ENCODE assay signal across 17 cellular contexts in genomic region chr6:20210158-20210557, GRCh38. TPM values are rescaled to one million over a fixed set of nuclear protein-coding genes. Genes with fewer than 3 reads are reported as not detected.
DNase-seq lines count a peak whose midpoint lies in the region; ATAC-seq, FAIRE-seq and TF ChIP-seq lines count a peak whose summit lies in the region.
"Had no signal": no experiment of that assay in that cellular context is flagged by ENCODE, and none has a peak within 500 bp of the region (broad histone marks: within the 10 kb centered on the region; RNA-seq: fewer than 3 reads in every experiment).

No MANE protein-coding gene starts in this region.

- ATAC-seq in CD8-positive, alpha-beta T cell: no peak
- no peak for ATAC-seq in effector memory CD8-positive, alpha-beta T cell (replicated peaks)
- no peak for ATAC-seq in GM19455 (IDR thresholded peaks at IDR 0.05; ENCODE audit: unreplicated experiment)

- H4K8ac ChIP-seq in H9 (replicated peaks; ENCODE audit: insufficient read length, low read depth, low read length): no peak overlapping the region

- no peaks in the 10 kb centered on the region for H4K20me1 ChIP-seq in H9 (ENCODE audit: control insufficient read depth, insufficient read depth, insufficient read length)

- no peaks in the 10 kb centered on the region for H3K27me3 ChIP-seq in CD8-positive, alpha-beta T cell (ENCODE audit: insufficient read depth, low read length)
- H3K27me3 ChIP-seq in H9 (ENCODE audit: insufficient read depth, low read length) (no peaks in the 10 kb centered on the region), small intestine (ENCODE audit: control insufficient read depth in 2 of 2, insufficient read depth in 2 of 2, low read length in 2 of 2) (no peaks in the 10 kb centered on the region)

- TF ChIP-seq CTCF in CD8-positive, alpha-beta T cell (IDR thresholded peaks at IDR 0.05): no peak
- no peak for TF ChIP-seq CTCF in H9 (conservative IDR thresholded peaks at IDR 0.05)

- CTCF ChIA-PET in CD8-positive, alpha-beta T cell (lab: Charles Lee): no interaction called here

- H3K79me1 ChIP-seq in H9 (ENCODE audit: insufficient read depth, low read depth, low read length, poor library complexity, severe bottlenecking): no peaks in the 10 kb centered on the region

- H3K23me2 ChIP-seq in H9 (ENCODE audit: insufficient read length, low read depth, low read length, poor library complexity, severe bottlenecking): peaks cover 18% of the 10 kb centered on the region

- H2BK5ac ChIP-seq in H9 (ENCODE audit: insufficient read length, low read length): no peak overlapping the region

- H3K27ac ChIP-seq in CD8-positive, alpha-beta T cell (ENCODE audit: low read depth, low read length): no peak overlapping the region
- H3K27ac ChIP-seq in H9 (ENCODE audit: insufficient read length, low read depth, low read length): no peak overlapping the region
- peak overlapping the region; percentile 5 to 47 for H3K27ac ChIP-seq in small intestine (ENCODE audit: low read depth in 1 of 2, low read length in 1 of 2)

- peaks cover 5% of the 10 kb centered on the region for H3K36me3 Mint-ChIP-seq in CD8-positive, alpha-beta T cell
- H3K36me3 Mint-ChIP-seq in H9 (ENCODE audit: insufficient read depth in 1 of 3, low read depth in 3 of 3): no peaks in the 10 kb centered on the region
- peaks cover 8% of the 10 kb centered on the region for H3K36me3 Mint-ChIP-seq in effector memory CD8-positive, alpha-beta T cell (ENCODE audit: insufficient read depth)

- H3K9me3 ChIP-seq in CD8-positive, alpha-beta T cell (ENCODE audit: low read length): no peaks in the 10 kb centered on the region
- H3K9me3 ChIP-seq in H9 (ENCODE audit: control insufficient read depth, low read depth, low read length) (no peaks in the 10 kb centered on the region), small intestine (ENCODE audit: control insufficient read depth, low read depth) (no peaks in the 10 kb centered on the region)
- H3K9me3 ChIP-seq: BE2C had no signal

- no peaks in the 10 kb centered on the region for H3K36me3 ChIP-seq in CD8-positive, alpha-beta T cell (ENCODE audit: insufficient read depth, low read length)
- H3K36me3 ChIP-seq in small intestine (ENCODE audit: control insufficient read depth in 2 of 2, insufficient read depth in 2 of 2, low read length in 2 of 2): peaks cover 0 to 5% of the 10 kb centered on the region in 2 donors
- H3K36me3 ChIP-seq: BE2C had no signal

- peak overlapping the region; percentile 41 for H3K27ac Mint-ChIP-seq in CD8-positive, alpha-beta T cell
- no peak overlapping the region; a peak in 1 of 7 replicates for H3K27ac Mint-ChIP-seq in H9
- peak overlapping the region; percentile 61 to 86 for H3K27ac Mint-ChIP-seq in effector memory CD8-positive, alpha-beta T cell
- H3K27ac Mint-ChIP-seq: HFFc6, nephron progenitor cell had no signal

- no peak overlapping the region for H3K4me3 Mint-ChIP-seq in CD8-positive, alpha-beta T cell
- H3K4me3 Mint-ChIP-seq in H9: no peak overlapping the region
- H3K4me3 Mint-ChIP-seq in effector memory CD8-positive, alpha-beta T cell: no peak overlapping the region

- H3K14ac ChIP-seq in H9 (ENCODE audit: insufficient read depth, low read length): no peak overlapping the region

- H3K4me1 ChIP-seq in CD8-positive, alpha-beta T cell (ENCODE audit: insufficient read depth, low read length): peaks cover 36% of the 10 kb centered on the region
- H3K4me1 ChIP-seq in H9 (ENCODE audit: insufficient read depth, low read length): peaks cover 8% of the 10 kb centered on the region; the same call in 1 of the 2 replicates
- H3K4me1 ChIP-seq in small intestine (ENCODE audit: control insufficient read depth in 2 of 2, insufficient read depth in 1 of 2, low read depth in 1 of 2, low read length in 1 of 2): peaks cover 7 to 9% of the 10 kb centered on the region in 2 donors
- H3K4me1 ChIP-seq: BE2C had no signal

- peaks cover 52% of the 10 kb centered on the region for H3K4me1 Mint-ChIP-seq in CD8-positive, alpha-beta T cell (ENCODE audit: low read depth)
- H3K4me1 Mint-ChIP-seq in H9: peaks cover 45 to 53% of the 10 kb centered on the region in 2 experiments
- H3K4me1 Mint-ChIP-seq in effector memory CD8-positive, alpha-beta T cell (ENCODE audit: low read depth in 2 of 2): peaks cover 44 to 50% of the 10 kb centered on the region in 2 donors

- no CpG with 5 or more reads among the region's 3 CpGs for WGBS in H9 (ENCODE audit: extremely low coverage, insufficient read length, low lambda C conversion rate)
- WGBS in small intestine, 3 donors: 28 to 61% (median 45%) methylated on average over 3 of the region's 3 CpGs

- no peak overlapping the region for H2BK12ac ChIP-seq in H9 (ENCODE audit: insufficient read length, low read depth, low read length)

- H3K27me3 Mint-ChIP-seq in CD8-positive, alpha-beta T cell (ENCODE audit: low read depth): no peaks in the 10 kb centered on the region
- peaks cover 2% of the 10 kb centered on the region; the same call in 1 of the 2 replicates for H3K27me3 Mint-ChIP-seq in H9 (ENCODE audit: low read depth)
- H3K27me3 Mint-ChIP-seq in effector memory CD8-positive, alpha-beta T cell: no peaks in the 10 kb centered on the region

- no peak overlapping the region for H3T11ph ChIP-seq in H9 (ENCODE audit: low read length)

- H3K9me3 Mint-ChIP-seq in CD8-positive, alpha-beta T cell: no peaks in the 10 kb centered on the region
- no peaks in the 10 kb centered on the region for H3K9me3 Mint-ChIP-seq in H9
- no peaks in the 10 kb centered on the region for H3K9me3 Mint-ChIP-seq in effector memory CD8-positive, alpha-beta T cell
- H3K9me3 Mint-ChIP-seq: HFFc6, nephron progenitor cell had no signal

- H3K56ac ChIP-seq in H9 (ENCODE audit: insufficient read length, low read depth, low read length): no peak overlapping the region

- no peak overlapping the region for H3K18ac ChIP-seq in H9 (ENCODE audit: insufficient read length, low read depth, low read length)

- no peak overlapping the region for H3K9ac ChIP-seq in H9 (ENCODE audit: extremely low read depth, insufficient read length, low read length)

- no peak for DNase-seq in CD8-positive, alpha-beta T cell
- DNase-seq in H9: no peak
- DNase-seq in effector memory CD8-positive, alpha-beta T cell: no peak
- no peak for DNase-seq in small intestine
- no peak for DNase-seq in GOT3 (lab: John Stamatoyannopoulos, UW)
- no peak for DNase-seq in stimulated activated CD4-positive, alpha-beta T cell treated with anti-CD3 and anti-CD28 coated beads, Interleukin-1b, Interleukin-23, amount 100 ng/mL, for 48 hours
- DNase-seq: BE2C, cortex of kidney, DMS53, HFFc6, mesenchymal stem cell, NCI-H2081 treated with DMSO at 0.1 percent for 48 hours, nephron progenitor cell, retina had no signal

- H4K91ac ChIP-seq in H9 (ENCODE audit: insufficient read length, low read depth, low read length): no peak overlapping the region

- intact Hi-C loops in CD8-positive, alpha-beta T cell (cut with DNase I, micrococcal nuclease): loop anchor here (5.0 to 10.0 kb wide), 3 partner anchors 83 to 1375 kb away; partner anchors contain the start of gene CDKAL1 (in 1 of the 2)

- H3K4ac ChIP-seq in H9 (ENCODE audit: low read depth, low read length): no peak overlapping the region

- peak overlapping the region; percentile 11 for H3K4me2 ChIP-seq in H9 (ENCODE audit: insufficient read depth, insufficient read length, low read length)

- H4K5ac ChIP-seq in H9 (ENCODE audit: insufficient read length, low read depth, low read length): no peak overlapping the region

- no peak overlapping the region for H2AK5ac ChIP-seq in H9 (ENCODE audit: insufficient read length, low read length)

- H2AFZ ChIP-seq in H9 (ENCODE audit: low read length): no peak overlapping the region

- no peak overlapping the region for H3K23ac ChIP-seq in H9 (ENCODE audit: insufficient read length, low read depth, low read length)

- H3K4me3 ChIP-seq in CD8-positive, alpha-beta T cell (ENCODE audit: low read depth, low read length): no peak overlapping the region
- peak overlapping the region in 1 of 2 donors; percentile 74 for H3K4me3 ChIP-seq in small intestine (ENCODE audit: low read depth in 1 of 2, low read length in 2 of 2)

- POLR2A ChIA-PET in CD8-positive, alpha-beta T cell (lab: Charles Lee): no interaction called here

- H2BK120ac ChIP-seq in H9 (ENCODE audit: low read depth, low read length, poor library complexity, severe bottlenecking): no peak overlapping the region

- FAIRE-seq in small intestine (lab: Jason Lieb, UNC): no peak
- FAIRE-seq: GM18507, RCC 7860 had no signal

- no peak overlapping the region for H2BK15ac ChIP-seq in H9 (ENCODE audit: low read depth, low read length)

- H3K79me2 ChIP-seq in H9 (ENCODE audit: insufficient read depth, low read length): peaks cover 3% of the 10 kb centered on the region; the same call in 1 of the 2 replicates

- H2BK20ac ChIP-seq in H9 (ENCODE audit: low read depth, low read length, poor library complexity, severe bottlenecking): no peak overlapping the region

RNA-seq across cellular contexts. Expression of gene MBOAT1, which starts 2.1 kb away (rescaled TPM):
- total RNA-seq in CD8-positive, alpha-beta T cell: 1 to 10 TPM; 5.9 to 6.5 TPM
- 9.6 and 9.9 TPM in 2 replicates for total RNA-seq in H9 (2021)
- polyA plus RNA-seq in small intestine: 10 to 100 TPM in 1 of 3 donors, 1 to 10 TPM in 2; 1.1 to 11.3 (median 2.5) TPM

Comparison
In these comparisons a context has a peak if more than half of its experiments do, and no peak if none do; other contexts are left out.
1. H3K27ac ChIP-seq: peak in small intestine (2 of 2); none in CD8-positive, alpha-beta T cell (single experiment) and H9 (single experiment).
2. H3K27ac Mint-ChIP-seq: peak in CD8-positive, alpha-beta T cell (single experiment) and effector memory CD8-positive, alpha-beta T cell (2 of 2); none in H9 (0 of 3).